9 cellular contexts compared by ENCODE assay signal in the genomic region with DNA sequence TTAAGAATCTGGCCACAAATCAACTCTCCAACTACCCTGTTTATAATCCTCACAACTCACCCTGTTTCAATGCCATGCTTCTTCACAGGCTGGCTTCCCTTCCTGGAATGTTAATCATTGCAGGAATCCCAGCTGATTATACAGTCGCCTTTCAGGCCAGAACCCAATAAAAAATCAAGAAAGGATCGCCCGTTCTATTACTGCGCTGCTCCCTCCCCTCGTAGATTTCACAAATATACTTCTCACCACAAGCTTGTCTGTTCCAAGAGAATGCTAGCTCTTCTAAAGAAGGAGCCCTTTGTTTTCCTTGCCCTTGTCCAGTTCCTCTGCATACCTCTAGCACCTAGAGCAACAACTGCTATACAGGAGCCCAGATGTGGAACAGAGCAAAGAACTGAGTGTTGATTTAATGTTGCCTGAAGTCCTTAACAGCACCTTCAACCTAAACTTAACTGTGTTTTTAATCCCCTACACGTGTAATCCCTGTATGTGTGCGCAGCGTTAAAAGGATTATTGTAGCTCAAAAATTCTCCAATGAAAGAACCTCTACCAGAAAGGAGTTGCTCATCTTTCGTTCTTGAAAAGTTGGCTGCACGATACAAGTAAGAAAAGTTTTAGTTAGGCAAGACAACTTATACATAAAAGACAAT. TPM values are rescaled to one million over a fixed set of nuclear protein-coding genes. Genes with fewer than 3 reads are reported as not detected.
A peak's percentile ranks its signal among the peaks of the same experiment; 100 is the strongest.
DNase-seq lines count a peak whose midpoint lies in the region; ATAC-seq, FAIRE-seq and TF ChIP-seq lines count a peak whose summit lies in the region.
"Had no signal": no experiment of that assay in that cellular context is flagged by ENCODE, and none has a peak within 500 bp of the region (broad histone marks: within the 10 kb centered on the region; RNA-seq: fewer than 3 reads in every experiment).

No MANE protein-coding gene starts in this region.

- POLR2A ChIA-PET in Caco-2 (lab: Charles Lee) = interaction anchor here (0.6 to 0.7 kb wide), 2 partner anchors 41 to 76 kb away, joined by 3 read pairs; a partner anchor contains a TSS
- POLR2A ChIA-PET in GM12878 (lab: Charles Lee) = interaction anchor here (0.6 to 2.4 kb wide), 5 partner anchors 9 to 121 kb away, joined by 3 to 12 read pairs (median 5); a partner anchor contains a TSS

- H3K27ac Mint-ChIP-seq in Caco-2 (ENCODE audit: unreplicated experiment) (no peak overlapping the region), T-helper 17 cell (no peak overlapping the region)
- H3K27ac Mint-ChIP-seq: IgD-negative memory B cell had no signal

- H3K27me3 Mint-ChIP-seq in Caco-2 (ENCODE audit: insufficient read depth, unreplicated experiment) (no peaks in the 10 kb centered on the region), T-helper 17 cell (no peaks in the 10 kb centered on the region)
- H3K27me3 Mint-ChIP-seq: IgD-negative memory B cell had no signal

- TF ChIP-seq RAD21 in GM12878 (IDR thresholded peaks at IDR 0.05; ENCODE audit: insufficient read depth, low read depth, low read length) = no peak

- H3K9ac ChIP-seq in GM12878 (ENCODE audit: control insufficient read depth, insufficient read depth, low read length) = peak overlapping the region; percentile 97

- H3K9me3 Mint-ChIP-seq in Caco-2 (ENCODE audit: unreplicated experiment) = no peaks in the 10 kb centered on the region
- H3K9me3 Mint-ChIP-seq: IgD-negative memory B cell had no signal

- H3K4me3 ChIP-seq in Caco-2 (ENCODE audit: low read depth, low read length) = peak overlapping the region; percentile 58
- peak overlapping the region; percentile 93 for H3K4me3 ChIP-seq in GM12878
- H3K4me3 ChIP-seq in upper lobe of right lung = peak overlapping the region; percentile 63

- peak overlapping the region; percentile 98 for H3K27ac ChIP-seq in GM12878 (ENCODE audit: control insufficient read depth, insufficient read depth)
- H3K27ac ChIP-seq in upper lobe of right lung = peak overlapping the region; percentile 90

- no peak for TF ChIP-seq CTCF in Caco-2 (IDR thresholded peaks at IDR 0.05; ENCODE audit: insufficient read depth in 1 of 2, low read depth in 1 of 2, low read length in 1 of 2, severe bottlenecking in 1 of 2, unreplicated experiment in 1 of 2)
- no peak for TF ChIP-seq CTCF in GM12878 (IDR thresholded peaks at IDR 0.05 in 2 of 3, conservative IDR thresholded peaks at IDR 0.05 in 1 of 3; ENCODE audit: control insufficient read depth in 2 of 3, extremely low read depth in 1 of 3, insufficient read depth in 1 of 3, low read depth in 3 of 3, low read length in 3 of 3)
- TF ChIP-seq CTCF in upper lobe of right lung (IDR thresholded peaks at IDR 0.05) = no peak

- H3K36me3 ChIP-seq in Caco-2 (ENCODE audit: control insufficient read depth, insufficient read depth, low read length) (no peaks in the 10 kb centered on the region; the same call in 1 of the 2 replicates), GM12878 (ENCODE audit: control insufficient read depth in 2 of 2, insufficient read depth in 2 of 2, low read length in 1 of 2) (no peaks in the 10 kb centered on the region), upper lobe of right lung (no peaks in the 10 kb centered on the region)

- TF ChIP-seq EP300 in GM12878 (IDR thresholded peaks at IDR 0.05; ENCODE audit: borderline replicate concordance in 1 of 2, control insufficient read depth in 1 of 2, low read depth in 2 of 2, low read length in 2 of 2) = no peak

- H3K4me3 Mint-ChIP-seq in Caco-2 (ENCODE audit: unreplicated experiment) = no peak overlapping the region
- no peak overlapping the region for H3K4me3 Mint-ChIP-seq in T-helper 17 cell
- H3K4me3 Mint-ChIP-seq: IgD-negative memory B cell had no signal

- no peak for TF ChIP-seq POLR2A in GM12878 (IDR thresholded peaks at IDR 0.05; ENCODE audit: low read depth, low read length)

- FAIRE-seq in GM12878 (lab: Jason Lieb, UNC) = peak; percentile 13

- peak overlapping the region; percentile 95 for H3K4me2 ChIP-seq in GM12878 (ENCODE audit: control insufficient read depth, insufficient read depth)

- H3K9me3 ChIP-seq in Caco-2 (no peaks in the 10 kb centered on the region), GM12878 (replicated peaks; ENCODE audit: control insufficient read depth, insufficient read depth, low read length) (no peaks in the 10 kb centered on the region; the same call in 2 of the 3 replicates), upper lobe of right lung (no peaks in the 10 kb centered on the region), T-helper 17 cell (ENCODE audit: control insufficient read depth, low read length, poor library complexity, severe bottlenecking) (no peaks in the 10 kb centered on the region)

- no peaks in the 10 kb centered on the region for H4K20me1 ChIP-seq in GM12878 (ENCODE audit: control insufficient read depth, insufficient read depth)

- peak overlapping the region; percentile 96 for H2AFZ ChIP-seq in GM12878 (ENCODE audit: control insufficient read depth, low read depth, low read length)

- H3K4me1 ChIP-seq in Caco-2 = peaks cover 54% of the 10 kb centered on the region
- H3K4me1 ChIP-seq in GM12878 (ENCODE audit: control insufficient read depth, insufficient read depth, low read length) = peaks cover 15% of the 10 kb centered on the region
- H3K4me1 ChIP-seq in upper lobe of right lung = peaks cover 17% of the 10 kb centered on the region

- ATAC-seq in GM12878 (peak; percentile 13), upper lobe of right lung (peak; percentile 40), T-helper 17 cell (no peak), HG02981 (IDR thresholded peaks at IDR 0.05; ENCODE audit: unreplicated experiment) (no peak)

- peaks cover 69% of the 10 kb centered on the region for H3K79me2 ChIP-seq in GM12878 (ENCODE audit: control insufficient read depth, insufficient read depth, low read length)

- BruUV-seq in Caco-2 (replicated peaks; lab: Mats Ljungman, UMichigan) = no TSS peak
- TSS peak; percentile 65 for BruUV-seq in GM12878 (replicated peaks; lab: Mats Ljungman, UMichigan)

- RAD21 ChIA-PET in GM12878 (lab: Charles Lee; ENCODE audit: unreplicated experiment) = interaction anchor here (0.7 to 2.8 kb wide), 5 partner anchors 9 to 78 kb away, joined by 3 to 14 read pairs (median 6); no protein-coding TSS in a partner anchor

- CTCF ChIA-PET in Caco-2 (lab: Charles Lee) (interaction anchor here (1.0 kb wide), 1 partner anchor 76 kb away, joined by 5 read pairs; a partner anchor contains a TSS), GM12878 (lab: Yijun Ruan, JAX) (interaction anchor here (0.8 to 3.2 kb wide), 9 partner anchors 10 to 174 kb away, joined by 3 to 14 read pairs (median 4); a partner anchor contains a TSS)

- 14% methylated on average over 10 of the region's 10 CpGs for WGBS in GM12878 (ENCODE audit: insufficient coverage, insufficient replicate concordance, low lambda C conversion rate, missing lambda C conversion rate)

- no peaks in the 10 kb centered on the region for H3K27me3 ChIP-seq in Caco-2 (replicated peaks; ENCODE audit: control insufficient read depth, insufficient read depth, low read length)
- H3K27me3 ChIP-seq in GM12878 (replicated peaks in 1 of 2; ENCODE audit: control insufficient read depth in 2 of 2, insufficient read depth in 2 of 2, low read length in 1 of 2) = no peaks in the 10 kb centered on the region
- H3K27me3 ChIP-seq in upper lobe of right lung = no peaks in the 10 kb centered on the region

- intact Hi-C loops in Caco-2 (cut with micrococcal nuclease; ENCODE audit: unreplicated experiment) (loop anchor here (2.0 to 5.0 kb wide), 3 partner anchors 40 to 315 kb away; a partner anchor contains a TSS), GM12878 (cut with micrococcal nuclease; ENCODE audit: unreplicated experiment) (loop anchor here (2.0 kb wide), 2 partner anchors 76 to 78 kb away; a partner anchor contains a TSS), upper lobe of right lung (cut with DNase I) (no loop called here)

- SMC1A ChIA-PET in GM12878 (lab: Charles Lee; ENCODE audit: uncharacterized antibody, unreplicated experiment) = interaction anchor here (1.0 to 2.4 kb wide), 11 partner anchors 19 to 141 kb away, joined by 3 to 20 read pairs (median 4); no protein-coding TSS in a partner anchor

- H3K4me1 Mint-ChIP-seq in Caco-2 (ENCODE audit: low read depth, unreplicated experiment) = peaks cover 17% of the 10 kb centered on the region
- H3K4me1 Mint-ChIP-seq in T-helper 17 cell = peaks cover 16% of the 10 kb centered on the region

- in situ Hi-C loops in GM12878 (cut with MboI) = no loop called here

- peak; percentile 44 to 55 for DNase-seq in Caco-2
- DNase-seq in HT-29 (ENCODE audit: low spot score) = peak; percentile 77
- no peak for DNase-seq in GM12878 (ENCODE audit: low read depth, low spot score)
- peak; percentile 76 for DNase-seq in kidney tubule cell (ENCODE audit: low spot score)
- no peak for DNase-seq in upper lobe of right lung
- DNase-seq in mucosa of gallbladder (ENCODE audit: low spot score) = no peak
- no peak for DNase-seq in T-helper 17 cell

- H3K36me3 Mint-ChIP-seq in Caco-2 (ENCODE audit: insufficient read depth, unreplicated experiment) (no peaks in the 10 kb centered on the region), T-helper 17 cell (ENCODE audit: low read depth) (no peaks in the 10 kb centered on the region)
- H3K36me3 Mint-ChIP-seq: IgD-negative memory B cell had no signal

TF ChIP-seq in GM12878, 131 proteins besides CTCF, POLR2A, EP300 and RAD21 (continues in another document):
- TF ChIP-seq NFIC (IDR thresholded peaks at IDR 0.05; ENCODE audit: low read depth, low read length) = no peak
- TF ChIP-seq IKZF1 (conservative IDR thresholded peaks at IDR 0.05) = no peak
- no peak for TF ChIP-seq ATF7 (IDR thresholded peaks at IDR 0.05; ENCODE audit: low read depth)
- TF ChIP-seq RAD51 (IDR thresholded peaks at IDR 0.05) = no peak

RNA-seq across cellular contexts. Expression of a gene that starts 1.0 kb away (rescaled TPM):
- total RNA-seq in Caco-2 (2022) (72.7 and 77.5 TPM in 2 replicates), GM12878 (2014; rRNA removed) (46.2 and 48.6 TPM in 2 replicates), GM12878 (2014; rRNA removed; fragmentation: Illumina TruSeq; extraction: Trizol) (67.8 and 69.8 TPM in 2 replicates), GM12878 (2021) (49.5 and 57.0 TPM in 2 replicates), upper lobe of right lung (105 TPM), mucosa of gallbladder (39.9 TPM), T-helper 17 cell (10 to 100 TPM; 17.7 to 20.4 TPM)
- 20.6 and 24.4 TPM in 2 replicates for total RNA-seq in HT-29 (2014; rRNA removed; shearing (Covaris generic))
- total RNA-seq in GM12878 (2013; cell fraction: nucleolus; rRNA removed) = 154 and 165 TPM in 2 replicates
- polyA plus RNA-seq in GM12878 (2011; ENCODE audit: low read depth) = 41.8 TPM
- polyA plus RNA-seq in GM12878 (2011; rRNA removed) (52.3 and 87.7 TPM in 2 replicates), GM12878 (2014; fragmentation: Illumina TruSeq; extraction: Trizol) (85.8 and 123 TPM in 2 replicates), GM12878 (2014; fragmentation: Nextera tagmentation; extraction: Ambion mirVana) (10 to 100 TPM; 71.6 to 85.4 TPM), GM12878 (2014; rRNA removed) (41.8 and 51.2 TPM in 2 replicates), GM12878 (2016; fragmentation: Nextera tagmentation; extraction: Ambion mirVana) (100 to 1,000 TPM; 106 to 111 TPM)
- polyA plus RNA-seq in GM12878 (2011; cell fraction: cytosol; rRNA removed) = 16.8 and 19.9 TPM in 2 replicates
- polyA plus RNA-seq in GM12878 (2011; cell fraction: nucleus; rRNA removed) = 23.3 and 24.7 TPM in 2 replicates
- polyA plus RNA-seq in GM12878 (2012) = 37.6 and 45.2 TPM in 2 replicates
- 28.8 and 40.7 TPM in 2 replicates for polyA minus RNA-seq in GM12878 (2011; rRNA and poly(A)+ RNA removed)
- 10.9 and 29.3 TPM in 2 replicates for polyA minus RNA-seq in GM12878 (2011; cell fraction: cytosol; rRNA and poly(A)+ RNA removed)
- 28.0 and 38.0 TPM in 2 replicates for polyA minus RNA-seq in GM12878 (2011; cell fraction: nucleus; rRNA and poly(A)+ RNA removed)

Comparison
In these comparisons a context has a peak if more than half of its experiments do, and no peak if none do; other contexts are left out.
1. DNase-seq: peak in Caco-2 (2 of 2), HT-29 (single experiment) and kidney tubule cell (single experiment); none in GM12878 (single experiment), upper lobe of right lung (single experiment), mucosa of gallbladder (single experiment) and T-helper 17 cell (0 of 3).
2. ATAC-seq: peak in GM12878 (single experiment) and upper lobe of right lung (single experiment); none in T-helper 17 cell (single experiment) and HG02981 (single experiment).
3. Peak in every context shown above with its lines, with median percentiles within 50 percentile points of each other: H3K4me3 ChIP-seq.